ENCODE assay signal across 9 cellular contexts in the genomic region with DNA sequence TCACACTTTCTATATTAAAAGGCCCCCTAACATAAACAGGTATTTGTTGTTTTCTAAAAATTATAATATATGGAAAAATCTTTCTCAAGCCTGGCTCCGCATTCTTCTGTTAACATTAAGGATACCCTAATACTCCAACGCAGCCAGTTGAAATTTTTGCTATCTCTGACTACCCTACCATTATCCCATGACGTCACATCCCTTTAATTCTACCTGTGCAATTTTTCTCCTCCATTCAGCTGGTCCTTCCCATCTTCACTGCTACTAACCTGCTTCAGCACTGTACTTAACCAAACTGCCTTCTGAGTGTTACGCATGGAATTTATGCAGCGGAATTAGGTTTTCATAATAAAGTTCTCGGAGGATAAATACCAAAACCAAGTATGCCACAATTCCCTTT. TPM values are rescaled to one million over a fixed set of nuclear protein-coding genes. Genes with fewer than 3 reads are reported as not detected.
A peak's percentile ranks its signal among the peaks of the same experiment; 100 is the strongest.
DNase-seq lines count a peak whose midpoint lies in the region; ATAC-seq and TF ChIP-seq lines count a peak whose summit lies in the region.
"Had no signal": no experiment of that assay in that cellular context is flagged by ENCODE, and none has a peak within 500 bp of the region (broad histone marks: within the 10 kb centered on the region; RNA-seq: fewer than 3 reads in every experiment).

No MANE protein-coding gene starts in this region.

- no peak overlapping the region for H4K91ac ChIP-seq in trophoblast cell (ENCODE audit: low read depth, low read length)

- H3K27ac ChIP-seq in OCI-LY3 (ENCODE audit: low read length) (no peak overlapping the region), trophoblast cell (ENCODE audit: low read depth, low read length) (no peak overlapping the region)

- H4K12ac ChIP-seq in trophoblast cell (ENCODE audit: low read depth, low read length) = no peak overlapping the region

- H3K36me3 ChIP-seq in ES-I3 (ENCODE audit: insufficient read depth, low read length) = peaks cover 3% of the 10 kb centered on the region; the same call in 1 of the 2 replicates
- peaks cover 11% of the 10 kb centered on the region for H3K36me3 ChIP-seq in OCI-LY3 (replicated peaks; ENCODE audit: low read depth, low read length)
- peaks cover 2 to 3% of the 10 kb centered on the region in 2 experiments for H3K36me3 ChIP-seq in trophoblast cell (ENCODE audit: control insufficient read depth in 1 of 2, insufficient read depth in 2 of 2, low read length in 2 of 2)

- H3K23ac ChIP-seq in trophoblast cell (ENCODE audit: low read length) = no peak overlapping the region

- H2BK5ac ChIP-seq in trophoblast cell (ENCODE audit: low read depth, low read length, poor library complexity) = no peak overlapping the region

- no peaks in the 10 kb centered on the region for H3K27me3 ChIP-seq in OCI-LY3 (ENCODE audit: low read depth, low read length)
- no peaks in the 10 kb centered on the region for H3K27me3 ChIP-seq in trophoblast cell (ENCODE audit: insufficient read depth, low read length)

- no peaks in the 10 kb centered on the region for H4K20me1 ChIP-seq in OCI-LY3 (ENCODE audit: insufficient read depth, low read length)

- H3K9me3 ChIP-seq in ES-I3 (ENCODE audit: control insufficient read depth, insufficient read depth, low read length) (no peaks in the 10 kb centered on the region), OCI-LY3 (ENCODE audit: insufficient read depth, low read length) (no peaks in the 10 kb centered on the region), trophoblast cell (ENCODE audit: insufficient read depth, low read depth, low read length) (no peaks in the 10 kb centered on the region)

- ATAC-seq in GM18505 (IDR thresholded peaks at IDR 0.05; ENCODE audit: unreplicated experiment) (no peak), HG02642 (IDR thresholded peaks at IDR 0.05; ENCODE audit: poor library complexity, unreplicated experiment) (no peak)

- H4K8ac ChIP-seq in trophoblast cell (ENCODE audit: low read depth, low read length) = no peak overlapping the region

- H3K9ac ChIP-seq in ES-I3 (ENCODE audit: low read depth, low read length) = peak overlapping the region; percentile 76
- peak overlapping the region; percentile 86 for H3K9ac ChIP-seq in OCI-LY3 (ENCODE audit: low read length)
- no peak overlapping the region for H3K9ac ChIP-seq in trophoblast cell (ENCODE audit: low read length)

- peak overlapping the region; percentile 84 for H3K4me3 ChIP-seq in OCI-LY3 (ENCODE audit: low read length)
- peak overlapping the region; percentile 98 for H3K4me3 ChIP-seq in epithelial cell of esophagus (ENCODE audit: low read length)
- no peak overlapping the region for H3K4me3 ChIP-seq in trophoblast cell (ENCODE audit: low read depth, low read length)

- H2BK12ac ChIP-seq in trophoblast cell (ENCODE audit: low read length) = no peak overlapping the region

- no CpG with 5 or more reads among the region's 6 CpGs for WGBS in trophoblast cell (ENCODE audit: extremely low coverage, insufficient coverage, insufficient read length)

- TF ChIP-seq POLR2A in GM18505 (IDR thresholded peaks at IDR 0.05; ENCODE audit: borderline replicate concordance, extremely low read depth, insufficient read depth, insufficient read length) = no peak

- H3K4me1 ChIP-seq in ES-I3 (ENCODE audit: insufficient read depth, low read length) (no peaks in the 10 kb centered on the region), OCI-LY3 (ENCODE audit: low read length) (peaks cover 12% of the 10 kb centered on the region), trophoblast cell (ENCODE audit: control insufficient read depth in 1 of 2, insufficient read depth in 2 of 2, low read length in 2 of 2) (peaks cover 0 to 3% of the 10 kb centered on the region in 2 experiments)

- H3K14ac ChIP-seq in trophoblast cell (ENCODE audit: low read length) = no peak overlapping the region

- peak overlapping the region; percentile 99 for H3K4me2 ChIP-seq in OCI-LY3 (ENCODE audit: low read length)
- H3K4me2 ChIP-seq in trophoblast cell (ENCODE audit: low read length) = peak overlapping the region; percentile 88

- H2BK120ac ChIP-seq in trophoblast cell (ENCODE audit: insufficient read depth, low read length, poor library complexity) = no peak overlapping the region

- H2AK5ac ChIP-seq in trophoblast cell (ENCODE audit: low read length) = no peak overlapping the region

- H3K18ac ChIP-seq in trophoblast cell (ENCODE audit: low read length) = no peak overlapping the region

- H3K4ac ChIP-seq in trophoblast cell (ENCODE audit: low read depth, low read length) = no peak overlapping the region

- no peak overlapping the region for H2AFZ ChIP-seq in OCI-LY3 (ENCODE audit: low read depth, low read length)
- H2AFZ ChIP-seq in trophoblast cell (ENCODE audit: insufficient read depth, low read length, poor library complexity) = no peak overlapping the region

- DNase-seq in epithelial cell of esophagus (ENCODE audit: low read depth) = no peak
- DNase-seq in trophoblast cell = no peak
- no peak for DNase-seq in stimulated activated CD4-positive, alpha-beta T cell treated with anti-CD3 and anti-CD28 coated beads, Interleukin-4, amount 100 ng/mL, for 4 hours
- DNase-seq in medulla oblongata (ENCODE audit: extremely low spot score) = no peak
- DNase-seq: NCI-H345 had no signal

- peaks cover 2% of the 10 kb centered on the region for H3K79me1 ChIP-seq in trophoblast cell (ENCODE audit: low read length)

- H3K79me2 ChIP-seq in OCI-LY3 (ENCODE audit: low read length) (peaks cover 26% of the 10 kb centered on the region), trophoblast cell (ENCODE audit: control insufficient read depth, insufficient read depth, low read length, poor library complexity) (peaks cover 2% of the 10 kb centered on the region)

- TF ChIP-seq CTCF in OCI-LY3 (IDR thresholded peaks at IDR 0.05; ENCODE audit: low read depth, low read length) = no peak
- no peak for TF ChIP-seq CTCF in epithelial cell of esophagus (IDR thresholded peaks at IDR 0.05; ENCODE audit: insufficient read depth, low read depth, low read length, missing control alignments)

RNA-seq across cellular contexts. Expression of gene MRPS31, which starts 1.0 kb away (rescaled TPM):
- 27.5 and 29.6 TPM in 2 replicates for polyA plus RNA-seq in trophoblast cell (2013)

RNA-seq across cellular contexts. Expression of gene SLC25A15, which starts 19.4 kb away (rescaled TPM):
- polyA plus RNA-seq in trophoblast cell (2013) = 7.2 and 7.5 TPM in 2 replicates
